21 cellular contexts compared by ENCODE assay signal in the genomic region with DNA sequence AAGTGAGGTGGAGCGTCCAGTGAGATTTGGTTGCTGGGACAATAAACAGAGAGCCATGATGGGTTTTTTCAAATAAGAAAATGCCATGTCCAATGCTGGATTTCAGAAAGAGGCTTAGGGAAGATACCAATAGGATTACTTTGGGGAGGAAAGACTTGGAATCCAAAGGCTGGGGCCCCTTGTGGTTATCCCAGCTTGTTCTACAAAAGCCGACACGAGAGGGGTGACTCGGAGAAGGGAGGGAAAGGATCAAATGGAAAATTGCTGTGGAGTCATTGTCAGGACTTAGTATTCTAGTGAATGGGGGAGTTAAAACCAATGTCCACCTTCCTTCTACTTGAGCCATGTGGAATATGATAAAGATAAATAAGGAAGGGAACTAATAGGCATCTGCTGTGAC.
DNase-seq lines count a peak whose midpoint lies in the region; ATAC-seq, FAIRE-seq and TF ChIP-seq lines count a peak whose summit lies in the region.
"Had no signal": no experiment of that assay in that cellular context is flagged by ENCODE, and none has a peak within 500 bp of the region (broad histone marks: within the 10 kb centered on the region; RNA-seq: fewer than 3 reads in every experiment).

No MANE protein-coding gene starts in this region.

- H3K27ac Mint-ChIP-seq in endodermal cell, result no peak overlapping the region
- H3K27ac Mint-ChIP-seq: HFFc6 had no signal

- H3K27me3 ChIP-seq in HepG2 (ENCODE audit: control insufficient read depth in 1 of 2, insufficient read depth in 2 of 2, low read length in 2 of 2), result no peaks in the 10 kb centered on the region
- no peaks in the 10 kb centered on the region for H3K27me3 ChIP-seq in right lobe of liver
- no peaks in the 10 kb centered on the region for H3K27me3 ChIP-seq in OCI-LY3 (ENCODE audit: low read depth, low read length)
- H3K27me3 ChIP-seq in endodermal cell (ENCODE audit: control insufficient read depth, insufficient read depth, low read length, poor library complexity, severe bottlenecking), result peaks cover 19% of the 10 kb centered on the region

- H3K4me1 ChIP-seq in HepG2 (ENCODE audit: insufficient read depth, low read length) (peaks cover 97% of the 10 kb centered on the region), right lobe of liver (no peaks in the 10 kb centered on the region), OCI-LY3 (ENCODE audit: low read length) (peaks cover 68% of the 10 kb centered on the region), endodermal cell (ENCODE audit: control insufficient read depth, insufficient read depth, low read length) (no peaks in the 10 kb centered on the region)

- H3K79me2 ChIP-seq in HepG2 (ENCODE audit: insufficient read depth, low read length), result peaks cover 67% of the 10 kb centered on the region
- peaks cover 5% of the 10 kb centered on the region for H3K79me2 ChIP-seq in OCI-LY3 (ENCODE audit: low read length)

- in situ Hi-C loops in HepG2 (cut with HindIII; ENCODE audit: extremely low pct_ligation_motif_present, low pct_unique_long_range_greater_than_20kb), result no loop called here

- no peak for TF ChIP-seq RAD21 in HepG2 (CRISPR knock-in tag; IDR thresholded peaks at IDR 0.05)

- H3K9ac ChIP-seq in HepG2 (ENCODE audit: insufficient read depth, low read depth, low read length) (no peak overlapping the region), OCI-LY3 (ENCODE audit: low read length) (peak overlapping the region; percentile 90), endodermal cell (ENCODE audit: extremely low read depth, low read length, poor library complexity, severe bottlenecking) (no peak overlapping the region)

- 69% methylated on average over 4 of the region's 4 CpGs for WGBS in HepG2 (ENCODE audit: low lambda C conversion rate)
- 59% methylated on average over 3 of the region's 4 CpGs for WGBS in right lobe of liver (ENCODE audit: insufficient coverage, low coverage, low lambda C conversion rate, missing lambda C conversion rate)
- 92 to 94% methylated on average over 3 to 4 of the region's 4 CpGs for WGBS in endodermal cell (ENCODE audit: insufficient coverage in 1 of 2, insufficient read length in 1 of 2), 2 experiments

- POLR2A ChIA-PET in HepG2 (lab: Yijun Ruan, JAX), result interaction anchor here (0.6 to 2.7 kb wide), 7 partner anchors 13 to 305 kb away, joined by 3 to 11 read pairs (median 5); a partner anchor contains a TSS

- TF ChIP-seq POLR2A in HepG2 (IDR thresholded peaks at IDR 0.05; ENCODE audit: insufficient read depth in 1 of 2, low read depth in 2 of 2, low read length in 2 of 2) (no peak), right lobe of liver (IDR thresholded peaks at IDR 0.05) (no peak)

- DNase-seq in HepG2 (ENCODE audit: low spot score), result no peak
- DNase-seq in right lobe of liver, result no peak
- DNase-seq in endodermal cell, result peak; percentile 35
- no peak for DNase-seq in urothelium cell line (ENCODE audit: low spot score)
- no peak for DNase-seq in amygdala (lab: John Stamatoyannopoulos, UW)
- no peak for DNase-seq in GM20000 (ENCODE audit: low spot score)
- DNase-seq in AML-193 (lab: John Stamatoyannopoulos, UW), result no peak
- DNase-seq: CD4-positive, CD25-positive, alpha-beta regulatory T cell; DMS79; H7; HFFc6; KBM-7; NCI-H1092; NCI-H1436; NCI-H2029 treated with DMSO at 0.1 percent for 48 hours; NCI-H226; NCI-H510A treated with DMSO at 0.1 percent for 48 hours; NCI-H748 treated with DMSO at 0.1 percent for 48 hours; Right ventricle myocardium superior had no signal

- H3K4me3 ChIP-seq in HepG2 (replicated peaks in 1 of 3; ENCODE audit: insufficient read depth in 1 of 3, low read depth in 2 of 3, low read length in 3 of 3), result no peak overlapping the region
- no peak overlapping the region for H3K4me3 ChIP-seq in right lobe of liver
- peak overlapping the region; percentile 75 for H3K4me3 ChIP-seq in OCI-LY3 (ENCODE audit: low read length)
- H3K4me3 ChIP-seq in endodermal cell (ENCODE audit: low read length), result no peak overlapping the region

- TF ChIP-seq CTCF in HepG2 (CRISPR knock-in tag; IDR thresholded peaks at IDR 0.05) (no peak), right lobe of liver (IDR thresholded peaks at IDR 0.05) (no peak), OCI-LY3 (IDR thresholded peaks at IDR 0.05; ENCODE audit: low read depth, low read length) (no peak), endodermal cell (conservative IDR thresholded peaks at IDR 0.05) (no peak), GM20000 (IDR thresholded peaks at IDR 0.05; ENCODE audit: extremely low read depth, missing control alignments) (no peak)

- H2AFZ ChIP-seq in HepG2 (ENCODE audit: low read length) (no peak overlapping the region), OCI-LY3 (ENCODE audit: low read depth, low read length) (no peak overlapping the region)

- H3K27me3 Mint-ChIP-seq in endodermal cell (ENCODE audit: insufficient read depth), result peaks cover 60% of the 10 kb centered on the region

- ATAC-seq in HepG2 (no peak), right lobe of liver (no peak)

- no peak for TF ChIP-seq EP300 in HepG2 (IDR thresholded peaks at IDR 0.05; ENCODE audit: low read depth in 2 of 2, low read length in 2 of 2)
- no peak for TF ChIP-seq EP300 in HepG2 (CRISPR knock-in tag; IDR thresholded peaks at IDR 0.05; ENCODE audit: borderline replicate concordance)

- H4K20me1 ChIP-seq in HepG2 (ENCODE audit: insufficient read depth, low read length) (no peaks in the 10 kb centered on the region), OCI-LY3 (ENCODE audit: insufficient read depth, low read length) (no peaks in the 10 kb centered on the region)

- H3K36me3 ChIP-seq in HepG2 (replicated peaks in 1 of 2; ENCODE audit: control insufficient read depth in 1 of 2, insufficient read depth in 2 of 2, low read length in 2 of 2) (peaks cover 15% of the 10 kb centered on the region in 2 experiments; a peak in 4 of 5 replicates), right lobe of liver (no peaks in the 10 kb centered on the region), OCI-LY3 (replicated peaks; ENCODE audit: low read depth, low read length) (peaks cover 9% of the 10 kb centered on the region), endodermal cell (ENCODE audit: control insufficient read depth, insufficient read depth, low read length) (no peaks in the 10 kb centered on the region)

- FAIRE-seq in HepG2 (lab: Jason Lieb, UNC) (peak; percentile 12), urothelium cell line (lab: Jason Lieb, UNC) (peak; percentile 5)
- FAIRE-seq: GM12891 had no signal

- no peaks in the 10 kb centered on the region for H3K36me3 Mint-ChIP-seq in endodermal cell (ENCODE audit: low read depth)
- H3K36me3 Mint-ChIP-seq: CD4-positive, CD25-positive, alpha-beta regulatory T cell had no signal

- BruUV-seq in HepG2 (replicated peaks; lab: Mats Ljungman, UMichigan), result no TSS peak

- H3K4me1 Mint-ChIP-seq in endodermal cell, result peaks cover 15% of the 10 kb centered on the region

- no peaks in the 10 kb centered on the region for H3K9me3 Mint-ChIP-seq in endodermal cell
- H3K9me3 Mint-ChIP-seq: CD4-positive, CD25-positive, alpha-beta regulatory T cell; HFFc6 had no signal

- H3K27ac ChIP-seq in HepG2 (ENCODE audit: extremely low read length, insufficient read depth, low read length) (no peak overlapping the region), right lobe of liver (no peak overlapping the region), OCI-LY3 (ENCODE audit: low read length) (peak overlapping the region; percentile 98), endodermal cell (ENCODE audit: low read depth, low read length) (no peak overlapping the region)

- H3K4me2 ChIP-seq in HepG2 (ENCODE audit: low read depth, low read length), result no peak overlapping the region
- H3K4me2 ChIP-seq in OCI-LY3 (ENCODE audit: low read length), result peak overlapping the region; percentile 97

- intact Hi-C loops in HepG2 (cut with micrococcal nuclease; ENCODE audit: unreplicated experiment) (no loop called here), right lobe of liver (cut with DNase I) (no loop called here)

- H3K9me3 ChIP-seq in HepG2 (ENCODE audit: low read length) (no peaks in the 10 kb centered on the region), right lobe of liver (no peaks in the 10 kb centered on the region), OCI-LY3 (ENCODE audit: insufficient read depth, low read length) (no peaks in the 10 kb centered on the region), endodermal cell (ENCODE audit: control insufficient read depth, low read length) (no peaks in the 10 kb centered on the region)

- H3K4me3 Mint-ChIP-seq in endodermal cell, result no peak overlapping the region
- H3K4me3 Mint-ChIP-seq: CD4-positive, CD25-positive, alpha-beta regulatory T cell; HFFc6 had no signal

- CTCF ChIA-PET in HepG2 (lab: Yijun Ruan, JAX; ENCODE audit: low intra/inter-chr PET ratio, low total read pairs), result no interaction called here

TF ChIP-seq in HepG2, 621 proteins besides CTCF, POLR2A, EP300 and RAD21 (continues in another document):
- no peak for TF ChIP-seq RORA (CRISPR knock-in tag; IDR thresholded peaks at IDR 0.05)
- TF ChIP-seq RXRA (CRISPR knock-in tag; IDR thresholded peaks at IDR 0.05), result no peak
- no peak for TF ChIP-seq KDM1A (CRISPR knock-in tag; IDR thresholded peaks at IDR 0.05)
- no peak for TF ChIP-seq HNRNPH1 (optimal IDR thresholded peaks at IDR 0.05; ENCODE audit: low read depth, low read length)
- TF ChIP-seq, protein P1, sequence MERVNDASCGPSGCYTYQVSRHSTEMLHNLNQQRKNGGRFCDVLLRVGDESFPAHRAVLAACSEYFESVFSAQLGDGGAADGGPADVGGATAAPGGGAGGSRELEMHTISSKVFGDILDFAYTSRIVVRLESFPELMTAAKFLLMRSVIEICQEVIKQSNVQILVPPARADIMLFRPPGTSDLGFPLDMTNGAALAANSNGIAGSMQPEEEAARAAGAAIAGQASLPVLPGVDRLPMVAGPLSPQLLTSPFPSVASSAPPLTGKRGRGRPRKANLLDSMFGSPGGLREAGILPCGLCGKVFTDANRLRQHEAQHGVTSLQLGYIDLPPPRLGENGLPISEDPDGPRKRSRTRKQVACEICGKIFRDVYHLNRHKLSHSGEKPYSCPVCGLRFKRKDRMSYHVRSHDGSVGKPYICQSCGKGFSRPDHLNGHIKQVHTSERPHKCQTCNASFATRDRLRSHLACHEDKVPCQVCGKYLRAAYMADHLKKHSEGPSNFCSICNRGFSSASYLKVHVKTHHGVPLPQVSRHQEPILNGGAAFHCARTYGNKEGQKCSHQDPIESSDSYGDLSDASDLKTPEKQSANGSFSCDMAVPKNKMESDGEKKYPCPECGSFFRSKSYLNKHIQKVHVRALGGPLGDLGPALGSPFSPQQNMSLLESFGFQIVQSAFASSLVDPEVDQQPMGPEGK (CRISPR knock-in tag; IDR thresholded peaks at IDR 0.05), result no peak
- no peak for TF ChIP-seq KDM5A (IDR thresholded peaks at IDR 0.05; ENCODE audit: borderline replicate concordance, low read length)
- TF ChIP-seq ZNF766 (CRISPR knock-in tag; IDR thresholded peaks at IDR 0.05; ENCODE audit: borderline replicate concordance), result no peak
- no peak for TF ChIP-seq PRMT3 (CRISPR knock-in tag; IDR thresholded peaks at IDR 0.05; ENCODE audit: borderline replicate concordance, low read depth)
- no peak for TF ChIP-seq ZSCAN31 (CRISPR knock-in tag; IDR thresholded peaks at IDR 0.05; ENCODE audit: low read depth)
- no peak for TF ChIP-seq ZNF484 (CRISPR knock-in tag; IDR thresholded peaks at IDR 0.05; ENCODE audit: borderline replicate concordance, low read depth)
- TF ChIP-seq HOXA9 (CRISPR knock-in tag; IDR thresholded peaks at IDR 0.05; ENCODE audit: borderline replicate concordance), result no peak
- no peak for TF ChIP-seq ZNF317 (CRISPR knock-in tag; IDR thresholded peaks at IDR 0.05)
